Comparison of ENCODE assay signal across 1 cellular context in genomic region chr7:2657208-2657607, GRCh38.
A peak's percentile ranks its signal among the peaks of the same experiment; 100 is the strongest.
TF ChIP-seq lines count a peak whose summit lies in the region.

No MANE protein-coding gene starts in this region.

TF ChIP-seq in GM12878, 131 proteins besides CTCF, POLR2A, EP300 and RAD21:
- TF ChIP-seq ZBTB40 (IDR thresholded peaks at IDR 0.05; ENCODE audit: borderline replicate concordance) (no peak), ATF7 (IDR thresholded peaks at IDR 0.05; ENCODE audit: low read depth) (peak; percentile 26; the same call in 1 of the 2 replicates), SMAD5 (IDR thresholded peaks at IDR 0.05; ENCODE audit: low read depth) (no peak), KLF5 (IDR thresholded peaks at IDR 0.05; ENCODE audit: partially characterized antibody) (no peak), TBL1XR1 (IDR thresholded peaks at IDR 0.05; ENCODE audit: low read depth, low read length) (no peak), ETV6 (conservative IDR thresholded peaks at IDR 0.05 in 1 of 2, IDR thresholded peaks at IDR 0.05 in 1 of 2; ENCODE audit: borderline replicate concordance in 1 of 2, low read depth in 1 of 2) (no peak), ZBTB11 (CRISPR knock-in tag; IDR thresholded peaks at IDR 0.05) (no peak), IRF4 (IDR thresholded peaks at IDR 0.05; ENCODE audit: low read depth, low read length) (no peak), TCF3 (IDR thresholded peaks at IDR 0.05; ENCODE audit: borderline replicate concordance, insufficient read depth, low read depth, low read length) (no peak), SUPT20H (IDR thresholded peaks at IDR 0.05; ENCODE audit: borderline replicate concordance, control insufficient read depth, low read depth, low read length) (no peak), HDGF (IDR thresholded peaks at IDR 0.05) (peak; percentile 43; the same call in 1 of the 2 replicates), JUNB (IDR thresholded peaks at IDR 0.05) (no peak)
